ENCODE assay signal across 21 cellular contexts in the genomic region with DNA sequence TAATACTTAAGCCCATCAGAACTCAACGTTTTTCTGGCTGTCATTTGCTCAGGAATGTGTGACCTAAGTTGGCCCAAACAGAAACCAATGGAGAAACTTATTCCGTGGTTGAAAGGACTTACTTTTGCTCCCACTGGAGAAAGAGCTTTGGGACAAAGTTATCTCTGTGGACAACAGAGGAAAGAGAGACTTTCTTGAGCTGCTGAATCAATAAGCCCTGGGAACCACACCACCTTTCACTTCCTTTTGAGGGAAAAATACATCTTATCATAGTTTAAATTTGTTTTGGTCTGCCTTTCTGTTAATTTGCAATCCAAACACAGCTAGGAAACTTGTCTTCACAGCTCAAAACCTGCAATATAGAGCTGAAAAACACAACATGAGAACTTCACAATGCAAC.
"Had no signal": no experiment of that assay in that cellular context is flagged by ENCODE, and none has a peak within 500 bp of the region (broad histone marks: within the 10 kb centered on the region; RNA-seq: fewer than 3 reads in every experiment).

No MANE protein-coding gene starts in this region.

- DNase-seq: effector CD4-positive, alpha-beta T cell; endodermal cell; gastrocnemius medialis; heart right ventricle; hypothalamus; kidney glomerular epithelial cell; mesendoderm; naive B cell; nephron progenitor cell; sigmoid colon; stimulated activated CD4-positive, alpha-beta T cell treated with anti-CD3 and anti-CD28 coated beads, Interleukin-12 subunit alpha, Interleukin-12 subunit beta, amount 100 ng/mL, for 4 hours; stimulated activated naive CD4-positive, alpha-beta T cell; stomach; substantia nigra; transverse colon had no signal

- H3K4me1 ChIP-seq: gastrocnemius medialis, sigmoid colon, transverse colon had no signal

- H3K4me3 Mint-ChIP-seq: endodermal cell, naive B cell, nephron progenitor cell had no signal

- FAIRE-seq: islet of Langerhans had no signal

- H3K4me1 Mint-ChIP-seq: naive B cell, nephron progenitor cell had no signal

- H3K27ac Mint-ChIP-seq: endodermal cell, naive B cell, nephron progenitor cell had no signal

- H3K36me3 ChIP-seq: gastrocnemius medialis, heart right ventricle, right atrium auricular region, sigmoid colon, stomach, thoracic aorta, transverse colon had no signal

- H3K27ac ChIP-seq: coronary artery, gastrocnemius medialis, heart right ventricle, right atrium auricular region, sigmoid colon, skin epidermis, stomach, thoracic aorta, transverse colon had no signal

- H3K36me3 Mint-ChIP-seq: naive B cell had no signal

- ATAC-seq: esophagus mucosa, gastrocnemius medialis, heart right ventricle had no signal

- H3K27me3 Mint-ChIP-seq: naive B cell had no signal

- H3K4me3 ChIP-seq: coronary artery, gastrocnemius medialis, heart right ventricle, right atrium auricular region, sigmoid colon, skin epidermis, stomach, thoracic aorta, transverse colon had no signal

- H3K27me3 ChIP-seq: gastrocnemius medialis, heart right ventricle, right atrium auricular region, sigmoid colon, stomach, transverse colon had no signal

- H3K9me3 ChIP-seq: gastrocnemius medialis, sigmoid colon had no signal
